ENCODE assay signal across 9 cellular contexts in genomic region chr15:75200391-75200764, GRCh38. TPM values are rescaled to one million over a fixed set of nuclear protein-coding genes. Genes with fewer than 3 reads are reported as not detected.
A peak's percentile ranks its signal among the peaks of the same experiment; 100 is the strongest.
DNase-seq lines count a peak whose midpoint lies in the region; ATAC-seq and TF ChIP-seq lines count a peak whose summit lies in the region.
"Had no signal": no experiment of that assay in that cellular context is flagged by ENCODE, and none has a peak within 500 bp of the region (broad histone marks: within the 10 kb centered on the region; RNA-seq: fewer than 3 reads in every experiment).

No MANE protein-coding gene starts in this region.

- H3K9me3 ChIP-seq in Caco-2 = no peaks in the 10 kb centered on the region

- no peak for TF ChIP-seq CTCF in Caco-2 (IDR thresholded peaks at IDR 0.05; ENCODE audit: insufficient read depth in 1 of 2, low read depth in 1 of 2, low read length in 1 of 2, severe bottlenecking in 1 of 2, unreplicated experiment in 1 of 2)

- peak overlapping the region; percentile 95 for H3K4me3 ChIP-seq in Caco-2 (ENCODE audit: low read depth, low read length)

- no peaks in the 10 kb centered on the region for H3K27me3 ChIP-seq in Caco-2 (replicated peaks; ENCODE audit: control insufficient read depth, insufficient read depth, low read length)

- intact Hi-C loops in Caco-2 (cut with micrococcal nuclease; ENCODE audit: unreplicated experiment) = loop anchor here (1.0 to 5.0 kb wide), 5 partner anchors 19 to 243 kb away; partner anchors contain the start of gene RPP25

- H3K36me3 Mint-ChIP-seq in Caco-2 (ENCODE audit: insufficient read depth, unreplicated experiment) = peaks cover 26% of the 10 kb centered on the region
- no peaks in the 10 kb centered on the region for H3K36me3 Mint-ChIP-seq in IgD-negative memory B cell
- peaks cover 9% of the 10 kb centered on the region for H3K36me3 Mint-ChIP-seq in central memory CD8-positive, alpha-beta T cell (ENCODE audit: insufficient read depth)
- peaks cover 0 to 2% (median 0%) of the 10 kb centered on the region in 3 donors for H3K36me3 Mint-ChIP-seq in naive thymus-derived CD8-positive, alpha-beta T cell

- CTCF ChIA-PET in Caco-2 (lab: Charles Lee) = interaction anchor here (0.6 to 3.9 kb wide), 7 partner anchors 18 to 175 kb away, joined by 3 to 36 read pairs (median 19); no protein-coding TSS in a partner anchor

- ATAC-seq in central memory CD8-positive, alpha-beta T cell (replicated peaks; ENCODE audit: extremely low read depth, poor library complexity, severe bottlenecking) = no peak
- ATAC-seq in naive thymus-derived CD8-positive, alpha-beta T cell = no peak
- no peak for ATAC-seq in HG03354 (IDR thresholded peaks at IDR 0.05; ENCODE audit: poor library complexity, severe bottlenecking, unreplicated experiment)

- POLR2A ChIA-PET in Caco-2 (lab: Charles Lee) = interaction anchor here (0.5 to 2.3 kb wide), 9 partner anchors 19 to 472 kb away, joined by 3 to 25 read pairs (median 4); partner anchors contain the start of gene PPCDC
- POLR2A ChIA-PET in naive thymus-derived CD8-positive, alpha-beta T cell (lab: Charles Lee) = interaction anchor here (0.5 to 1.7 kb wide), 5 partner anchors 15 to 660 kb away, joined by 3 to 5 read pairs (median 4); partner anchors contain the start of gene ARID3B

- H3K4me1 Mint-ChIP-seq in Caco-2 (ENCODE audit: low read depth, unreplicated experiment) (peaks cover 29% of the 10 kb centered on the region), IgD-negative memory B cell (peaks cover 19 to 29% (median 28%) of the 10 kb centered on the region in 3 donors)
- H3K4me1 Mint-ChIP-seq in central memory CD8-positive, alpha-beta T cell = peaks cover 35% of the 10 kb centered on the region
- peaks cover 11 to 58% (median 41%) of the 10 kb centered on the region in 4 donors for H3K4me1 Mint-ChIP-seq in naive thymus-derived CD8-positive, alpha-beta T cell

- peak overlapping the region; percentile 95 for H3K4me3 Mint-ChIP-seq in Caco-2 (ENCODE audit: unreplicated experiment)
- H3K4me3 Mint-ChIP-seq in IgD-negative memory B cell = peak overlapping the region; percentile 88 to 98 (median 96)
- peak overlapping the region; percentile 55 for H3K4me3 Mint-ChIP-seq in central memory CD8-positive, alpha-beta T cell
- peak overlapping the region; percentile 88 to 97 (median 94) for H3K4me3 Mint-ChIP-seq in naive thymus-derived CD8-positive, alpha-beta T cell

- BruUV-seq in Caco-2 (replicated peaks; lab: Mats Ljungman, UMichigan) = no TSS peak

- DNase-seq in Caco-2 (no peak), NCI-H1092 treated with DMSO at 0.1 percent for 48 hours (lab: John Stamatoyannopoulos, UW) (no peak), activated gamma-delta T cell (lab: John Stamatoyannopoulos, UW) (no peak), SIG-M5 (lab: John Stamatoyannopoulos, UW) (no peak)
- no peak for DNase-seq in central memory CD8-positive, alpha-beta T cell (ENCODE audit: low spot score in 2 of 2)
- DNase-seq in naive thymus-derived CD8-positive, alpha-beta T cell = no peak

- H3K27me3 Mint-ChIP-seq in Caco-2 (ENCODE audit: insufficient read depth, unreplicated experiment) (no peaks in the 10 kb centered on the region), IgD-negative memory B cell (no peaks in the 10 kb centered on the region)
- no peaks in the 10 kb centered on the region for H3K27me3 Mint-ChIP-seq in central memory CD8-positive, alpha-beta T cell
- H3K27me3 Mint-ChIP-seq in naive thymus-derived CD8-positive, alpha-beta T cell = no peaks in the 10 kb centered on the region

- H3K4me1 ChIP-seq in Caco-2 = peaks cover 45% of the 10 kb centered on the region

- H3K9me3 Mint-ChIP-seq in Caco-2 (ENCODE audit: unreplicated experiment) = no peaks in the 10 kb centered on the region
- H3K9me3 Mint-ChIP-seq in IgD-negative memory B cell = no peaks in the 10 kb centered on the region
- H3K9me3 Mint-ChIP-seq in central memory CD8-positive, alpha-beta T cell = no peaks in the 10 kb centered on the region
- no peaks in the 10 kb centered on the region for H3K9me3 Mint-ChIP-seq in naive thymus-derived CD8-positive, alpha-beta T cell

- H3K27ac Mint-ChIP-seq in Caco-2 (ENCODE audit: unreplicated experiment) (peak overlapping the region; percentile 91), IgD-negative memory B cell (peak overlapping the region in 1 of 3 donors; percentile 99)
- no peak overlapping the region for H3K27ac Mint-ChIP-seq in central memory CD8-positive, alpha-beta T cell (ENCODE audit: low read depth)
- H3K27ac Mint-ChIP-seq in naive thymus-derived CD8-positive, alpha-beta T cell = peak overlapping the region in 4 of 10 donors; percentile 47 to 95 (median 66)

- no peaks in the 10 kb centered on the region for H3K36me3 ChIP-seq in Caco-2 (ENCODE audit: control insufficient read depth, insufficient read depth, low read length)

RNA-seq across cellular contexts. Expression of gene C15orf39, which starts 1.3 kb away (rescaled TPM):
- 48.2 and 56.8 TPM in 2 replicates for total RNA-seq in Caco-2 (2022)
- polyA plus RNA-seq in IgD-negative memory B cell = 6.3 TPM
- total RNA-seq in naive thymus-derived CD8-positive, alpha-beta T cell = 10 to 100 TPM; 20.7 to 27.6 TPM
- 1 to 10 TPM; 1.0 to 4.5 (median 2.3) TPM for polyA plus RNA-seq in naive thymus-derived CD8-positive, alpha-beta T cell

RNA-seq across cellular contexts. Expression of gene GOLGA6C, which starts 57.8 kb away (rescaled TPM):
- not detected in 2 replicates for total RNA-seq in Caco-2 (2022)
- polyA plus RNA-seq in IgD-negative memory B cell = not detected
- total RNA-seq in naive thymus-derived CD8-positive, alpha-beta T cell = not detected
- polyA plus RNA-seq in naive thymus-derived CD8-positive, alpha-beta T cell = not detected
- total RNA-seq: pulmonary artery endothelial cell had no signal
